18 cellular contexts compared by ENCODE assay signal in genomic region chr20:62736026-62736406, GRCh38. TPM values are rescaled to one million over a fixed set of nuclear protein-coding genes. Genes with fewer than 3 reads are reported as not detected.
DNase-seq lines count a peak whose midpoint lies in the region; ATAC-seq and TF ChIP-seq lines count a peak whose summit lies in the region.
"Had no signal": no experiment of that assay in that cellular context is flagged by ENCODE, and none has a peak within 500 bp of the region (broad histone marks: within the 10 kb centered on the region; RNA-seq: fewer than 3 reads in every experiment).

No MANE protein-coding gene starts in this region.

- TF ChIP-seq CTCF in GM23338 (conservative IDR thresholded peaks at IDR 0.05; ENCODE audit: low read depth in 2 of 2) (no peak), RWPE2 (IDR thresholded peaks at IDR 0.05; ENCODE audit: poor library complexity, severe bottlenecking) (no peak), osteoblast (IDR thresholded peaks at IDR 0.05; ENCODE audit: extremely low read depth, low read depth, low read length) (no peak)

- peaks cover 15% of the 10 kb centered on the region for H3K4me1 Mint-ChIP-seq in activated naive CD4-positive, alpha-beta T cell treated with anti-CD3 and anti-CD28 coated beads for 36 hours (ENCODE audit: low read depth)
- peaks cover 20% of the 10 kb centered on the region for H3K4me1 Mint-ChIP-seq in GM23338

- H3K36me3 ChIP-seq in GM23338 (ENCODE audit: insufficient read depth), result no peaks in the 10 kb centered on the region
- no peaks in the 10 kb centered on the region for H3K36me3 ChIP-seq in RWPE2 (ENCODE audit: low read depth)
- no peaks in the 10 kb centered on the region for H3K36me3 ChIP-seq in osteoblast (ENCODE audit: insufficient read depth, low read length)

- no peaks in the 10 kb centered on the region for H3K36me3 Mint-ChIP-seq in activated naive CD4-positive, alpha-beta T cell treated with anti-CD3 and anti-CD28 coated beads for 36 hours (ENCODE audit: low read depth)
- H3K36me3 Mint-ChIP-seq in GM23338 (ENCODE audit: low read depth), result no peaks in the 10 kb centered on the region

- no peaks in the 10 kb centered on the region for H4K20me1 ChIP-seq in GM23338 (replicated peaks; ENCODE audit: insufficient read depth)
- H4K20me1 ChIP-seq in osteoblast (ENCODE audit: insufficient read depth, low read length), result no peaks in the 10 kb centered on the region

- 0 out of 2 replicates have a peak overlapping the region, but pooled peaks have one; percentile 66 for H2AFZ ChIP-seq in GM23338
- H2AFZ ChIP-seq in osteoblast (ENCODE audit: low read length), result no peak overlapping the region

- H3K4me1 ChIP-seq in GM23338 (ENCODE audit: insufficient read depth), result no peaks in the 10 kb centered on the region
- H3K4me1 ChIP-seq in RWPE2 (ENCODE audit: insufficient read depth, poor library complexity, severe bottlenecking), result peaks cover 37% of the 10 kb centered on the region
- H3K4me1 ChIP-seq in osteoblast (ENCODE audit: insufficient read depth, low read length), result peaks cover 11% of the 10 kb centered on the region

- H3K27ac Mint-ChIP-seq in activated naive CD4-positive, alpha-beta T cell treated with anti-CD3 and anti-CD28 coated beads for 36 hours, result no peak overlapping the region
- H3K27ac Mint-ChIP-seq in GM23338, result no peak overlapping the region

- no peaks in the 10 kb centered on the region for H3K79me2 ChIP-seq in GM23338 (replicated peaks; ENCODE audit: insufficient read depth)
- H3K79me2 ChIP-seq in osteoblast (ENCODE audit: insufficient read depth, low read length), result no peaks in the 10 kb centered on the region

- H3K27ac ChIP-seq in GM23338 (ENCODE audit: low read depth) (no peak overlapping the region), RWPE2 (ENCODE audit: poor library complexity, severe bottlenecking) (no peak overlapping the region), osteoblast (ENCODE audit: low read depth, low read length) (no peak overlapping the region)

- H3F3A ChIP-seq in GM23338 (replicated peaks; ENCODE audit: low read depth), result 0 out of 2 replicates have a peak, but pooled peaks cover 3% of the 10 kb centered on the region

- CTCF ChIA-PET in activated naive CD4-positive, alpha-beta T cell treated with anti-CD3 and anti-CD28 coated beads for 36 hours (lab: Charles Lee), result no interaction called here

- no peaks in the 10 kb centered on the region for H3K9me3 Mint-ChIP-seq in activated naive CD4-positive, alpha-beta T cell treated with anti-CD3 and anti-CD28 coated beads for 36 hours
- H3K9me3 Mint-ChIP-seq in GM23338, result no peaks in the 10 kb centered on the region
- H3K9me3 Mint-ChIP-seq: CD4-positive, alpha-beta T cell had no signal

- H3K4me2 ChIP-seq in GM23338 (no peak overlapping the region), osteoblast (ENCODE audit: insufficient read depth, low read length) (no peak overlapping the region)

- no peak for ATAC-seq in GM23338
- no peak for ATAC-seq in RWPE2 (ENCODE audit: low read depth)
- no peak for ATAC-seq in GM19397 (IDR thresholded peaks at IDR 0.05; ENCODE audit: unreplicated experiment)
- no peak for ATAC-seq in HG02759 (IDR thresholded peaks at IDR 0.05; ENCODE audit: unreplicated experiment)
- ATAC-seq: K562 had no signal

- H3K9me3 ChIP-seq in RWPE2 (ENCODE audit: severe bottlenecking), result no peaks in the 10 kb centered on the region
- H3K9me3 ChIP-seq in osteoblast (ENCODE audit: low read depth, low read length), result no peaks in the 10 kb centered on the region

- no peak overlapping the region for H3K4me3 Mint-ChIP-seq in activated naive CD4-positive, alpha-beta T cell treated with anti-CD3 and anti-CD28 coated beads for 36 hours
- H3K4me3 Mint-ChIP-seq in GM23338, result no peak overlapping the region
- H3K4me3 Mint-ChIP-seq: CD4-positive, alpha-beta T cell had no signal

- H3K9me2 ChIP-seq in GM23338 (ENCODE audit: insufficient read depth), result no peaks in the 10 kb centered on the region

- H3K27me3 ChIP-seq in GM23338 (ENCODE audit: insufficient read depth) (no peaks in the 10 kb centered on the region), RWPE2 (ENCODE audit: insufficient read depth, poor library complexity, severe bottlenecking) (no peaks in the 10 kb centered on the region), osteoblast (ENCODE audit: insufficient read depth, low read length) (peaks cover 13% of the 10 kb centered on the region)

- DNase-seq in activated naive CD4-positive, alpha-beta T cell treated with anti-CD3 and anti-CD28 coated beads, Interleukin-2, amount 50 U/mL, for 16 hours, result peak; percentile 1
- no peak for DNase-seq in activated naive CD4-positive, alpha-beta T cell treated with anti-CD3 and anti-CD28 coated beads for 36 hours
- DNase-seq in GM23338 (ENCODE audit: low spot score), result no peak
- peak; percentile 81 for DNase-seq in RWPE2 (ENCODE audit: low spot score)
- peak; percentile 42 for DNase-seq in osteoblast (ENCODE audit: insufficient read length, low spot score, missing footprints)
- no peak for DNase-seq in 8988T
- DNase-seq: ACHN; AML-193; CD4-positive, alpha-beta T cell; EL; MV-4-11; NCI-H1930; NCI-H69; OCI-M1 had no signal

- no peak overlapping the region for H3K4me3 ChIP-seq in GM23338
- H3K4me3 ChIP-seq in RWPE2 (ENCODE audit: severe bottlenecking), result no peak overlapping the region
- H3K4me3 ChIP-seq in osteoblast (ENCODE audit: insufficient read depth, low read length), result no peak overlapping the region
- H3K4me3 ChIP-seq: K562 had no signal

- no peaks in the 10 kb centered on the region for H3K27me3 Mint-ChIP-seq in activated naive CD4-positive, alpha-beta T cell treated with anti-CD3 and anti-CD28 coated beads for 36 hours (ENCODE audit: low read depth)
- H3K27me3 Mint-ChIP-seq in GM23338 (ENCODE audit: insufficient read depth, low read depth, poor library complexity), result peaks cover 10% of the 10 kb centered on the region
- H3K27me3 Mint-ChIP-seq: CD4-positive, alpha-beta T cell had no signal

- intact Hi-C loops in activated naive CD4-positive, alpha-beta T cell treated with anti-CD3 and anti-CD28 coated beads for 36 hours (cut with micrococcal nuclease), result no loop called here

TF ChIP-seq in GM23338, 12 proteins besides CTCF, POLR2A, EP300 and RAD21 (continues in another document):
- no peak for TF ChIP-seq ZNF331 (CRISPR knock-in tag; IDR thresholded peaks at IDR 0.05; ENCODE audit: low read depth)
- TF ChIP-seq STAT1 (IDR thresholded peaks at IDR 0.05; ENCODE audit: unreplicated experiment), result no peak
- no peak for TF ChIP-seq POLR2AphosphoS5 (IDR thresholded peaks at IDR 0.05; ENCODE audit: low read depth)

RNA-seq across cellular contexts. Expression of gene NTSR1, which starts 27.4 kb away (rescaled TPM):
- total RNA-seq in activated naive CD4-positive, alpha-beta T cell treated with anti-CD3 and anti-CD28 coated beads for 36 hours, result not detected
- 1.4 and 1.7 TPM in 2 replicates for total RNA-seq in GM23338 (2014; rRNA removed; shearing (Covaris generic))
- 0.15 and 0.52 TPM in 2 replicates for polyA plus RNA-seq in GM23338 (2016; fragmentation: Nextera tagmentation; extraction: Ambion mirVana)
- not detected in 2 replicates for total RNA-seq in osteoblast
- total RNA-seq: SK-MEL-5 had no signal

Comparison
In these comparisons a context has a peak if more than half of its experiments do, and no peak if none do; other contexts are left out.
1. DNase-seq: peak in activated naive CD4-positive, alpha-beta T cell treated with anti-CD3 and anti-CD28 coated beads, Interleukin-2, amount 50 U/mL, for 16 hours (single experiment), RWPE2 (single experiment) and osteoblast (single experiment); none in activated naive CD4-positive, alpha-beta T cell treated with anti-CD3 and anti-CD28 coated beads for 36 hours (single experiment), GM23338 (single experiment) and 8988T (single experiment).